In genomic region chr7:158959021-158959717, GRCh38 we compare ENCODE assay signal across 16 cellular contexts.
A peak's percentile ranks its signal among the peaks of the same experiment; 100 is the strongest.
DNase-seq lines count a peak whose midpoint lies in the region; ATAC-seq, FAIRE-seq and TF ChIP-seq lines count a peak whose summit lies in the region.
"Had no signal": no experiment of that assay in that cellular context is flagged by ENCODE, and none has a peak within 500 bp of the region (broad histone marks: within the 10 kb centered on the region; RNA-seq: fewer than 3 reads in every experiment).

No MANE protein-coding gene starts in this region.

- no peak overlapping the region for H2BK120ac ChIP-seq in H1 (replicated peaks; ENCODE audit: low read depth, low read length)

- 0 out of 2 replicates have a peak overlapping the region, but pooled peaks have one; percentile 52 for H3K4me2 ChIP-seq in HepG2 (ENCODE audit: low read depth, low read length)
- peak overlapping the region; percentile 73; the same call in 1 of the 2 replicates for H3K4me2 ChIP-seq in OCI-LY1 (ENCODE audit: low read length)
- peak overlapping the region; percentile 3 to 6; a peak in 1 of 4 replicates for H3K4me2 ChIP-seq in H1 (ENCODE audit: insufficient read depth in 1 of 2, low read depth in 2 of 2, low read length in 2 of 2)

- no peak overlapping the region for H3K4ac ChIP-seq in H1 (replicated peaks; ENCODE audit: insufficient read length, low read depth, low read length)

- no peaks in the 10 kb centered on the region for H3F3A ChIP-seq in OCI-LY1 (ENCODE audit: insufficient read depth, low read length)

- H3K23me2 ChIP-seq in H1 (ENCODE audit: low read depth, low read length): no peaks in the 10 kb centered on the region

- peaks cover 51% of the 10 kb centered on the region for H3K4me1 ChIP-seq in HepG2 (ENCODE audit: insufficient read depth, low read length)
- peaks cover 0 to 8% (median 4%) of the 10 kb centered on the region in 4 donors for H3K4me1 ChIP-seq in right lobe of liver
- H3K4me1 ChIP-seq in OCI-LY1 (ENCODE audit: insufficient read depth, low read length, severe bottlenecking): peaks cover 19% of the 10 kb centered on the region
- no peaks in the 10 kb centered on the region; a peak in 1 of 7 replicates for H3K4me1 ChIP-seq in H1 (replicated peaks in 1 of 4; ENCODE audit: control insufficient read depth in 3 of 4, insufficient read depth in 4 of 4, low read length in 3 of 4)

- 28% methylated on average over 7 of the region's 7 CpGs for WGBS in HepG2 (ENCODE audit: low lambda C conversion rate)
- 52% methylated on average over 2 of the region's 7 CpGs for WGBS in right lobe of liver (ENCODE audit: insufficient coverage, low coverage, low lambda C conversion rate, missing lambda C conversion rate)
- 90% methylated on average over 7 of the region's 7 CpGs; no CpG with 5 or more reads in 1 of the 2 experiments for WGBS in H1 (ENCODE audit: extremely low coverage in 1 of 2, insufficient coverage in 1 of 2, insufficient read length in 1 of 2, insufficient replicate concordance in 2 of 2, low coverage in 1 of 2, low lambda C conversion rate in 2 of 2, missing lambda C conversion rate in 1 of 2), 2 experiments

- CTCF ChIA-PET in HepG2 (lab: Yijun Ruan, JAX; ENCODE audit: low intra/inter-chr PET ratio, low total read pairs) (no interaction called here), H1 (lab: Charles Lee; ENCODE audit: partially characterized antibody) (interaction anchor here (0.6 to 1.3 kb wide), 3 partner anchors 14 to 226 kb away, joined by 3 read pairs; no protein-coding TSS in a partner anchor)

- no peak overlapping the region for H3K14ac ChIP-seq in H1 (ENCODE audit: insufficient read length)

- intact Hi-C loops in HepG2 (cut with micrococcal nuclease; ENCODE audit: unreplicated experiment) (no loop called here), right lobe of liver (cut with DNase I) (no loop called here)

- TF ChIP-seq POLR2A in HepG2 (IDR thresholded peaks at IDR 0.05; ENCODE audit: insufficient read depth in 1 of 2, low read depth in 2 of 2, low read length in 2 of 2): no peak
- no peak for TF ChIP-seq POLR2A in right lobe of liver (IDR thresholded peaks at IDR 0.05)
- no peak for TF ChIP-seq POLR2A in H1 (IDR thresholded peaks at IDR 0.05; ENCODE audit: control extremely low read depth in 1 of 2, low read depth in 2 of 2, low read length in 2 of 2)

- no peak overlapping the region for H2BK20ac ChIP-seq in H1 (ENCODE audit: low read length)

- H2BK15ac ChIP-seq in H1 (ENCODE audit: low read length): no peak overlapping the region

- H4K91ac ChIP-seq in H1 (replicated peaks; ENCODE audit: insufficient read length, low read length): no peak overlapping the region

- H3K4me3 ChIP-seq in HepG2 (replicated peaks in 1 of 3; ENCODE audit: insufficient read depth in 1 of 3, low read depth in 2 of 3, low read length in 3 of 3) (no peak overlapping the region), right lobe of liver (no peak overlapping the region), OCI-LY1 (ENCODE audit: low read depth, low read length, poor library complexity, severe bottlenecking) (peak overlapping the region; percentile 61), H1 (ENCODE audit: extremely low read depth in 1 of 4, insufficient read depth in 2 of 4, low read depth in 3 of 4, low read length in 4 of 4) (no peak overlapping the region)

- FAIRE-seq in HepG2 (lab: Jason Lieb, UNC) (no peak), H1 (lab: Jason Lieb, UNC) (no peak)

- no peak overlapping the region for H4K8ac ChIP-seq in H1 (ENCODE audit: extremely low read depth, insufficient read depth, low read length)

- ATAC-seq in HepG2: peak; percentile 7
- no peak for ATAC-seq in right lobe of liver
- ATAC-seq in GM21619 (IDR thresholded peaks at IDR 0.05; ENCODE audit: unreplicated experiment): no peak
- ATAC-seq in GM19452 (IDR thresholded peaks at IDR 0.05; ENCODE audit: unreplicated experiment): no peak
- ATAC-seq: HCT116 had no signal

- H3K27ac ChIP-seq in HepG2 (ENCODE audit: extremely low read length, insufficient read depth, low read length) (no peak overlapping the region), right lobe of liver (no peak overlapping the region), OCI-LY1 (ENCODE audit: low read depth, low read length, poor library complexity, severe bottlenecking) (no peak overlapping the region), H1 (ENCODE audit: low read depth, low read length) (no peak overlapping the region; the same call in 1 of the 2 replicates)

- no peaks in the 10 kb centered on the region for H3K79me1 ChIP-seq in H1 (ENCODE audit: low read depth, low read length)

- H2AK5ac ChIP-seq in H1 (ENCODE audit: low read depth, low read length): no peak overlapping the region

- H2BK12ac ChIP-seq in H1 (ENCODE audit: low read depth, low read length): no peak overlapping the region

- TF ChIP-seq RAD21 in HepG2 (CRISPR knock-in tag; IDR thresholded peaks at IDR 0.05) (no peak), H1 (IDR thresholded peaks at IDR 0.05 in 1 of 2, conservative IDR thresholded peaks at IDR 0.05 in 1 of 2; ENCODE audit: low read depth in 2 of 2, low read length in 2 of 2) (no peak)

- H3K79me2 ChIP-seq in HepG2 (ENCODE audit: insufficient read depth, low read length) (no peaks in the 10 kb centered on the region), OCI-LY1 (ENCODE audit: insufficient read depth, low read length) (no peaks in the 10 kb centered on the region), H1 (ENCODE audit: control insufficient read depth in 1 of 2, insufficient read depth in 2 of 2, low read length in 2 of 2) (no peaks in the 10 kb centered on the region; a peak in 1 of 4 replicates)

- H3K9ac ChIP-seq in HepG2 (ENCODE audit: insufficient read depth, low read depth, low read length): no peak overlapping the region
- H3K9ac ChIP-seq in OCI-LY1 (ENCODE audit: low read length): no peak overlapping the region
- H3K9ac ChIP-seq in H1 (replicated peaks in 1 of 4; ENCODE audit: extremely low read depth in 1 of 4, low read depth in 3 of 4, low read length in 3 of 4): no peak overlapping the region

- no peak overlapping the region for H2AFZ ChIP-seq in HepG2 (ENCODE audit: low read length)
- H2AFZ ChIP-seq in OCI-LY1 (ENCODE audit: low read length): no peak overlapping the region
- no peak overlapping the region for H2AFZ ChIP-seq in H1 (ENCODE audit: low read length)

- TF ChIP-seq EP300 in HepG2 (IDR thresholded peaks at IDR 0.05; ENCODE audit: low read depth in 2 of 2, low read length in 2 of 2) (no peak), HepG2 (CRISPR knock-in tag; IDR thresholded peaks at IDR 0.05; ENCODE audit: borderline replicate concordance) (no peak), H1 (IDR thresholded peaks at IDR 0.05; ENCODE audit: borderline replicate concordance in 1 of 2, low read depth in 2 of 2, low read length in 2 of 2) (no peak)

- H3K9me2 ChIP-seq in OCI-LY1 (ENCODE audit: low read depth, low read length): no peaks in the 10 kb centered on the region

- in situ Hi-C loops in HepG2 (cut with HindIII; ENCODE audit: extremely low pct_ligation_motif_present, low pct_unique_long_range_greater_than_20kb): no loop called here

- no peaks in the 10 kb centered on the region for H3K9me3 ChIP-seq in HepG2 (ENCODE audit: low read length)
- H3K9me3 ChIP-seq in right lobe of liver: no peaks in the 10 kb centered on the region
- no peaks in the 10 kb centered on the region for H3K9me3 ChIP-seq in OCI-LY1 (ENCODE audit: low read length)
- H3K9me3 ChIP-seq in H1 (ENCODE audit: insufficient read depth in 2 of 2, low read depth in 1 of 2, low read length in 1 of 2): peaks cover 0 to 2% of the 10 kb centered on the region in 2 experiments; a peak in 2 of 4 replicates

- POLR2A ChIA-PET in HepG2 (lab: Yijun Ruan, JAX): no interaction called here
- POLR2A ChIA-PET in H1 (lab: Charles Lee; ENCODE audit: partially characterized antibody): no interaction called here

- H2BK5ac ChIP-seq in H1 (ENCODE audit: low read depth, low read length): no peak overlapping the region

- no peak overlapping the region for H3K18ac ChIP-seq in H1 (ENCODE audit: extremely low read depth, low read length)

- peaks cover 8 to 49% of the 10 kb centered on the region in 2 experiments for H3K27me3 ChIP-seq in HepG2 (ENCODE audit: control insufficient read depth in 1 of 2, insufficient read depth in 2 of 2, low read length in 2 of 2)
- H3K27me3 ChIP-seq in right lobe of liver: no peaks in the 10 kb centered on the region
- H3K27me3 ChIP-seq in OCI-LY1 (ENCODE audit: insufficient read depth, low read length): peaks cover 7% of the 10 kb centered on the region; the same call in 1 of the 2 replicates
- no peaks in the 10 kb centered on the region for H3K27me3 ChIP-seq in H1 (replicated peaks in 1 of 4; ENCODE audit: control insufficient read depth in 3 of 4, extremely low read depth in 1 of 4, insufficient read depth in 3 of 4, low read length in 3 of 4)

- no peaks in the 10 kb centered on the region; the same call in 1 of the 2 replicates for H4K20me1 ChIP-seq in HepG2 (ENCODE audit: insufficient read depth, low read length)
- no peaks in the 10 kb centered on the region for H4K20me1 ChIP-seq in OCI-LY1 (ENCODE audit: insufficient read depth, low read length)
- peaks cover 0 to 1% of the 10 kb centered on the region in 2 experiments for H4K20me1 ChIP-seq in H1 (replicated peaks in 1 of 2; ENCODE audit: control insufficient read depth in 1 of 2, insufficient read depth in 2 of 2, low read length in 2 of 2)

- H3K36me3 ChIP-seq in HepG2 (replicated peaks in 1 of 2; ENCODE audit: control insufficient read depth in 1 of 2, insufficient read depth in 2 of 2, low read length in 2 of 2) (no peaks in the 10 kb centered on the region), right lobe of liver (no peaks in the 10 kb centered on the region), OCI-LY1 (ENCODE audit: insufficient read depth, low read length) (no peaks in the 10 kb centered on the region), H1 (ENCODE audit: control insufficient read depth in 2 of 4, insufficient read depth in 4 of 4, low read length in 3 of 4) (no peaks in the 10 kb centered on the region)

- H3K23ac ChIP-seq in H1 (ENCODE audit: insufficient read length): no peak overlapping the region

- no peak overlapping the region for H3K56ac ChIP-seq in H1 (replicated peaks; ENCODE audit: insufficient read length, low read depth, low read length)

- no peak overlapping the region for H4K5ac ChIP-seq in H1 (ENCODE audit: insufficient read length, low read depth, low read length)

- no TSS peak for BruUV-seq in HepG2 (replicated peaks; lab: Mats Ljungman, UMichigan)

- DNase-seq in HepG2 (ENCODE audit: low spot score): no peak
- no peak for DNase-seq in right lobe of liver
- DNase-seq in H1 (ENCODE audit: low read depth in 1 of 2, low spot score in 2 of 2): no peak
- no peak for DNase-seq in CD1c-positive myeloid dendritic cell (ENCODE audit: extremely low spot score)
- DNase-seq: CD4-positive, alpha-beta T cell; EL; KBM-7; NCI-H1436; NCI-H2081 treated with DMSO at 0.1 percent for 48 hours; NCI-H524 treated with DMSO at 0.1 percent for 48 hours; OCI-M1; RPMI8226 had no signal

- TF ChIP-seq CTCF in HepG2 (CRISPR knock-in tag; IDR thresholded peaks at IDR 0.05): no peak
- no peak for TF ChIP-seq CTCF in right lobe of liver (IDR thresholded peaks at IDR 0.05)
- no peak for TF ChIP-seq CTCF in OCI-LY1 (IDR thresholded peaks at IDR 0.05; ENCODE audit: low read length)
- TF ChIP-seq CTCF in H1 (IDR thresholded peaks at IDR 0.05; ENCODE audit: control extremely low read depth in 1 of 3, insufficient read depth in 1 of 3, low read depth in 1 of 3, low read length in 3 of 3): no peak

TF ChIP-seq in HepG2, 621 proteins besides CTCF, POLR2A, EP300 and RAD21 (continues in another document):
- TF ChIP-seq TRIM24 (CRISPR knock-in tag; IDR thresholded peaks at IDR 0.05): no peak

Comparison
In these comparisons a context has a peak if more than half of its experiments do, and no peak if none do; other contexts are left out.
1. H3K4me2 ChIP-seq: peak in every context shown above with its lines; median percentile 73 in OCI-LY1; 52 in HepG2; 4 in H1.
2. Of the 41 proteins assayed by ChIP-seq in both HepG2 and H1: peak only in HepG2: KDM1A; only in H1: none; in both: none; in neither: 40.